In the genomic region with DNA sequence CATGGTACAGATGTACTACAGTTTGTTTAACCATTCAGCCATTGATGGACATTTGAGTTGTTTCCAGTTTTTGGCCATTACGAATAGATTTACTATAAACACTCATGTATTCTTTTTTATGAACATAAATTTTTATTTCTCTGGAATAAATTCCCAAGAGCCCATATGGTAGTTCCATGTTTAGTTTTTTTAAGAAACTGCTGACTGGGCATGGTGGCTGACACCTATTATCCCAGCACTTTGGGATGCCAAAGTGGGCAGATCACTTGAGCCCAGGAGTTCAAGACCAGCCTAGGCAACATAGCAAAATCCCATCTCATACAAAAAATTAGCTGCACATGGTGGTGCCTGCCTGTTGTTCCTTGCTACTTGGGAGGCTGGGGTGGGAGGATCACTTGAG, we compare ENCODE assay signal across 37 cellular contexts. TPM values are rescaled to one million over a fixed set of nuclear protein-coding genes. Genes with fewer than 3 reads are reported as not detected.
"Had no signal": no experiment of that assay in that cellular context is flagged by ENCODE, and none has a peak within 500 bp of the region (broad histone marks: within the 10 kb centered on the region; RNA-seq: fewer than 3 reads in every experiment).

No MANE protein-coding gene starts in this region.

- H3K36me3 ChIP-seq: adrenal gland, brain microvascular endothelial cell, breast epithelium had no signal

- H3K27ac ChIP-seq: adrenal gland, body of pancreas, brain microvascular endothelial cell, breast epithelium, VCaP had no signal

- FAIRE-seq: astrocyte, TTC549 had no signal

- H3K27me3 ChIP-seq: body of pancreas, brain microvascular endothelial cell had no signal

- ATAC-seq: activated CD8-positive, alpha-beta T cell treated with anti-CD3 and anti-CD28 coated beads for 36 hours; activated naive CD4-positive, alpha-beta T cell treated with anti-CD3 and anti-CD28 coated beads, Interleukin-2, amount 50 U/mL, for 72 hours; activated T-cell treated with anti-CD3 and anti-CD28 coated beads, Interleukin-2, amount 50 U/mL, for 4 hours; activated T-cell treated with anti-CD3 and anti-CD28 coated beads, Interleukin-2, amount 50 U/mL, for 72 hours; activated T-helper 17 cell treated with anti-CD3 and anti-CD28 coated beads, Interleukin-2, amount 50 U/mL, for 72 hours; body of pancreas had no signal

- H3K4me3 ChIP-seq: adrenal gland, body of pancreas, breast epithelium had no signal

- H3K9me3 ChIP-seq: adrenal gland, body of pancreas had no signal

- H3K4me1 ChIP-seq: adrenal gland, body of pancreas, breast epithelium had no signal

- DNase-seq: activated B cell treated with CpG ODN at 0.5 μM for 24 hours; activated CD4-positive, alpha-beta memory T cell treated with anti-CD3 and anti-CD28 coated beads for 36 hours; activated CD4-positive, alpha-beta T cell treated with anti-CD3 and anti-CD28 coated beads for 4 hours; activated CD4-positive, alpha-beta T cell treated with anti-CD3 and anti-CD28 coated beads, Interleukin-2, amount 10 ng/mL, durations not matched to agents 24 days and 14 days; activated CD4-positive, alpha-beta T cell treated with anti-CD3 and anti-CD28 coated beads, Interleukin-2, amount 50 U/mL, for 1 hour; activated CD4-positive, alpha-beta T cell treated with anti-CD3 and anti-CD28 coated beads, Interleukin-2, amount 50 U/mL, for 4 hours; activated CD4-positive, CD25-positive, alpha-beta regulatory T cell treated with anti-CD3 and anti-CD28 coated beads, Interleukin-2, amount 50 U/mL, for 72 hours; activated CD8-positive, alpha-beta memory T cell treated with anti-CD3 and anti-CD28 coated beads, Interleukin-2, amount 50 U/mL, for 4 hours; activated CD8-positive, alpha-beta T cell treated with anti-CD3 and anti-CD28 coated beads for 36 hours; activated effector memory CD4-positive, alpha-beta T cell treated with anti-CD3 and anti-CD28 coated beads, Interleukin-2, amount 50 U/mL, for 16 hours; activated gamma-delta T cell treated with Interleukin-2 at 50 U/mL for 16 hours; activated naive CD4-positive, alpha-beta T cell; activated naive CD4-positive, alpha-beta T cell treated with anti-CD3 and anti-CD28 coated beads for 36 hours; activated naive CD4-positive, alpha-beta T cell treated with anti-CD3 and anti-CD28 coated beads, Interleukin-2, amount 50 U/mL, for 16 hours; activated naive CD8-positive, alpha-beta T cell treated with anti-CD3 and anti-CD28 coated beads for 36 hours; activated T-cell treated with anti-CD3 and anti-CD28 coated beads for 4 hours; activated T-cell treated with anti-CD3 and anti-CD28 coated beads, Interleukin-2, amount 50 U/mL, for 1 hour; activated T-cell treated with anti-CD3 and anti-CD28 coated beads, Interleukin-2, amount 50 U/mL, for 4 hours; activated T-cell treated with anti-CD3 and anti-CD28 coated beads, Interleukin-2, amount 50 U/mL, for 72 hours; adrenal gland; amniotic stem cell; aorta; body of pancreas; brain microvascular endothelial cell; central memory CD4-positive, alpha-beta T cell; T-helper 2 cell; T-helper 9 cell had no signal

RNA-seq across cellular contexts. Expression of a gene that starts 30.3 kb away (rescaled TPM):
- total RNA-seq: activated B cell treated with CpG ODN at 0.5 μM for 24 hours; activated CD4-positive, alpha-beta memory T cell treated with anti-CD3 and anti-CD28 coated beads for 36 hours; activated CD4-positive, alpha-beta T cell treated with anti-CD3 and anti-CD28 coated beads, Interleukin-2, amount 10 ng/mL, durations not matched to agents 24 days and 14 days; activated CD8-positive, alpha-beta memory T cell treated with anti-CD3 and anti-CD28 coated beads for 36 hours; activated CD8-positive, alpha-beta T cell treated with anti-CD3 and anti-CD28 coated beads for 36 hours; activated naive CD4-positive, alpha-beta T cell treated with anti-CD3 and anti-CD28 coated beads for 36 hours; activated naive CD4-positive, alpha-beta T cell treated with anti-CD3 and anti-CD28 coated beads, Interleukin-2, amount 50 U/mL, for 72 hours; activated naive CD8-positive, alpha-beta T cell treated with anti-CD3 and anti-CD28 coated beads for 36 hours; activated T-cell treated with anti-CD3 and anti-CD28 coated beads, Interleukin-2, amount 50 U/mL, for 4 hours; activated T-cell treated with anti-CD3 and anti-CD28 coated beads, Interleukin-2, amount 50 U/mL, for 72 hours; activated T-helper 1 cell treated with anti-CD3 and anti-CD28 coated beads, Interleukin-12 subunit alpha, Interleukin-12 subunit beta, Interleukin-2, Interleukin-4 antibody, amounts not matched to agents 30 ng/mL and 10 ng/mL and 1 ng/mL, durations not matched to agents 14 hours and 24 hours and 36 hours; activated T-helper 17 cell treated with anti-CD3 and anti-CD28 coated beads, Interleukin-2, amount 50 U/mL, for 72 hours; adrenal gland; aorta; astrocyte; body of pancreas; breast epithelium; cardiac septum; cerebellum had no signal

RNA-seq across cellular contexts. Expression of a gene that starts 30.9 kb away (rescaled TPM):
- total RNA-seq: activated B cell treated with CpG ODN at 0.5 μM for 24 hours; activated CD4-positive, alpha-beta memory T cell treated with anti-CD3 and anti-CD28 coated beads for 36 hours; activated CD4-positive, alpha-beta T cell treated with anti-CD3 and anti-CD28 coated beads, Interleukin-2, amount 10 ng/mL, durations not matched to agents 24 days and 14 days; activated CD8-positive, alpha-beta memory T cell treated with anti-CD3 and anti-CD28 coated beads for 36 hours; activated CD8-positive, alpha-beta T cell treated with anti-CD3 and anti-CD28 coated beads for 36 hours; activated naive CD4-positive, alpha-beta T cell treated with anti-CD3 and anti-CD28 coated beads for 36 hours; activated naive CD4-positive, alpha-beta T cell treated with anti-CD3 and anti-CD28 coated beads, Interleukin-2, amount 50 U/mL, for 72 hours; activated naive CD8-positive, alpha-beta T cell treated with anti-CD3 and anti-CD28 coated beads for 36 hours; activated T-cell treated with anti-CD3 and anti-CD28 coated beads, Interleukin-2, amount 50 U/mL, for 4 hours; activated T-cell treated with anti-CD3 and anti-CD28 coated beads, Interleukin-2, amount 50 U/mL, for 72 hours; activated T-helper 1 cell treated with anti-CD3 and anti-CD28 coated beads, Interleukin-12 subunit alpha, Interleukin-12 subunit beta, Interleukin-2, Interleukin-4 antibody, amounts not matched to agents 30 ng/mL and 10 ng/mL and 1 ng/mL, durations not matched to agents 14 hours and 24 hours and 36 hours; activated T-helper 17 cell treated with anti-CD3 and anti-CD28 coated beads, Interleukin-2, amount 50 U/mL, for 72 hours; adrenal gland; aorta; astrocyte; body of pancreas; breast epithelium; cardiac septum; cerebellum had no signal
- polyA plus RNA-seq: adrenal gland, aorta had no signal

RNA-seq across cellular contexts. Expression of a gene that starts 36.5 kb away (rescaled TPM):
- total RNA-seq: activated B cell treated with CpG ODN at 0.5 μM for 24 hours; activated CD4-positive, alpha-beta memory T cell treated with anti-CD3 and anti-CD28 coated beads for 36 hours; activated CD4-positive, alpha-beta T cell treated with anti-CD3 and anti-CD28 coated beads, Interleukin-2, amount 10 ng/mL, durations not matched to agents 24 days and 14 days; activated CD8-positive, alpha-beta memory T cell treated with anti-CD3 and anti-CD28 coated beads for 36 hours; activated CD8-positive, alpha-beta T cell treated with anti-CD3 and anti-CD28 coated beads for 36 hours; activated naive CD4-positive, alpha-beta T cell treated with anti-CD3 and anti-CD28 coated beads for 36 hours; activated naive CD4-positive, alpha-beta T cell treated with anti-CD3 and anti-CD28 coated beads, Interleukin-2, amount 50 U/mL, for 72 hours; activated naive CD8-positive, alpha-beta T cell treated with anti-CD3 and anti-CD28 coated beads for 36 hours; activated T-cell treated with anti-CD3 and anti-CD28 coated beads, Interleukin-2, amount 50 U/mL, for 72 hours; activated T-helper 1 cell treated with anti-CD3 and anti-CD28 coated beads, Interleukin-12 subunit alpha, Interleukin-12 subunit beta, Interleukin-2, Interleukin-4 antibody, amounts not matched to agents 30 ng/mL and 10 ng/mL and 1 ng/mL, durations not matched to agents 14 hours and 24 hours and 36 hours; activated T-helper 17 cell treated with anti-CD3 and anti-CD28 coated beads, Interleukin-2, amount 50 U/mL, for 72 hours; aorta; astrocyte; body of pancreas; cerebellum had no signal
- polyA plus RNA-seq: adrenal gland had no signal
